15 cellular contexts compared by ENCODE assay signal in the genomic region with DNA sequence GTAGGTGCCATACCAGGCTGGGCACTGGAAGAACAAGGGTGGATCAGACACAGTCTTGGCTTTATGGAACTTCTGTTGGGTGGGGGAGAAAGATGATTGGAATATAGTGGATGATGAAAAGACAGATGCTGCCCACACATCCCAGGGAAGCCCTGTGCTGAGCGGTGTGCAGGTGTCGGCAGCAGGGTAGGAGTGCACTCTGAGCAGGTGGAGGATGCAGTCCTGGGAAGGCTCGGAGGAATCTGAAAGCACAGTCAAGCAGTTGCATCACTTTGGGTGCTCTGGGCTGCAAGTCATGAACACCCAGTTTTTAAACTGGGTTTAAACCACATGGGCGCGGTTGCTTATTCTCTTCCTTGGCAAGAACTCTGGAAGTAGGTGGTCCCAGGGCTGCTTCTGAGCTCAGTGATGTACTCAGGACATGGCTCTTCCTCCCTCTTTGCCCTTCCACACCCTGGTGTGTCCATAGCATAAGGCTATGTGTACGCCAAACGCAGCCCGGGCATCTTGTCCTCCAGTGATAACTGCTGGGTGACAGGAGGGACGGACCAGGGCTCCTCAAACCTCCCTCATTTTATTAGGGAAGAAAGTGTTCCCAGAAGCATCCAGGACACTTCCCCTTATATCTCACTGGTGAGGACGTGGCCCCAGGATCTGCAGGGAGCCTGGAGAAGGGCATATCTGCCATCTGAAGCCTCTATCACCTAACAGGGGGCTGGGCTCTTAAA.
DNase-seq lines count a peak whose midpoint lies in the region; ATAC-seq and TF ChIP-seq lines count a peak whose summit lies in the region.
"Had no signal": no experiment of that assay in that cellular context is flagged by ENCODE, and none has a peak within 500 bp of the region (broad histone marks: within the 10 kb centered on the region; RNA-seq: fewer than 3 reads in every experiment).

No MANE protein-coding gene starts in this region.

- intact Hi-C loops in PC-9 (cut with micrococcal nuclease; ENCODE audit: unreplicated experiment) (loop anchor here (5.0 kb wide), 2 partner anchors 119 to 194 kb away; no protein-coding TSS in a partner anchor), sciatic nerve (cut with DNase I) (no loop called here), right cardiac atrium (cut with DNase I) (no loop called here)

- H3K27me3 ChIP-seq in PC-9 (ENCODE audit: insufficient read depth, low read depth) (no peaks in the 10 kb centered on the region), right cardiac atrium (ENCODE audit: control insufficient read depth, insufficient read depth) (no peaks in the 10 kb centered on the region)
- H3K27me3 ChIP-seq: dorsolateral prefrontal cortex, left lung, right atrium auricular region, SJCRH30 had no signal

- H3K27ac ChIP-seq in PC-9 = peak overlapping the region; percentile 82
- H3K27ac ChIP-seq in right cardiac atrium (ENCODE audit: low read length) = no peak overlapping the region
- H3K27ac ChIP-seq: dorsolateral prefrontal cortex, right atrium auricular region, SJCRH30 had no signal

- H3K4me3 Mint-ChIP-seq in activated CD8-positive, alpha-beta memory T cell treated with anti-CD3 and anti-CD28 coated beads, Interleukin-2, amount 10 ng/mL, durations not matched to agents 7 days and 5 days = no peak overlapping the region
- peak overlapping the region; percentile 80 to 81 for H3K4me3 Mint-ChIP-seq in effector memory CD8-positive, alpha-beta T cell

- H3K4me3 ChIP-seq in PC-9 = no peak overlapping the region
- H3K4me3 ChIP-seq in right cardiac atrium (ENCODE audit: low read length) = no peak overlapping the region
- H3K4me3 ChIP-seq: dorsolateral prefrontal cortex, left lung, right atrium auricular region, SJCRH30 had no signal

- no peak overlapping the region for H2AFZ ChIP-seq in PC-9

- peak overlapping the region; percentile 48 for H3K4me2 ChIP-seq in PC-9

- H3K9me2 ChIP-seq in PC-9 (ENCODE audit: insufficient read depth) = no peaks in the 10 kb centered on the region

- BruUV-seq in PC-9 (replicated peaks; lab: Mats Ljungman, UMichigan) = TSS peak; percentile 82

- no peaks in the 10 kb centered on the region for H3K9me3 Mint-ChIP-seq in activated CD8-positive, alpha-beta memory T cell treated with anti-CD3 and anti-CD28 coated beads, Interleukin-2, amount 10 ng/mL, durations not matched to agents 7 days and 5 days (ENCODE audit: low read depth)
- no peaks in the 10 kb centered on the region for H3K9me3 Mint-ChIP-seq in effector memory CD8-positive, alpha-beta T cell

- POLR2A ChIA-PET in PC-9 (lab: Charles Lee; ENCODE audit: unreplicated experiment) = no interaction called here

- no peak for ATAC-seq in activated CD8-positive, alpha-beta memory T cell treated with anti-CD3 and anti-CD28 coated beads, Interleukin-2, amount 10 ng/mL, durations not matched to agents 7 days and 5 days
- ATAC-seq in effector memory CD8-positive, alpha-beta T cell (replicated peaks) = no peak
- ATAC-seq in sciatic nerve (no peak), right cardiac atrium (no peak)

- H3K9me3 ChIP-seq in PC-9 (ENCODE audit: insufficient read depth, low read depth) (no peaks in the 10 kb centered on the region), right cardiac atrium (ENCODE audit: control insufficient read depth, low read length) (no peaks in the 10 kb centered on the region)
- H3K9me3 ChIP-seq: left lung, SJCRH30 had no signal

- no peak for TF ChIP-seq CTCF in PC-9 (conservative IDR thresholded peaks at IDR 0.05)

- peaks cover 41% of the 10 kb centered on the region; the same call in 1 of the 2 replicates for H3F3A ChIP-seq in PC-9 (ENCODE audit: insufficient read depth, low read depth)

- no peak for DNase-seq in activated CD8-positive, alpha-beta memory T cell treated with anti-CD3 and anti-CD28 coated beads, Interleukin-2, amount 10 ng/mL, durations not matched to agents 7 days and 5 days
- no peak for DNase-seq in activated CD8-positive, alpha-beta memory T cell treated with anti-CD3 and anti-CD28 coated beads for 24 hours
- DNase-seq in PC-9 = no peak
- no peak for DNase-seq in effector memory CD8-positive, alpha-beta T cell
- DNase-seq in sciatic nerve (ENCODE audit: low spot score) = peak; percentile 45
- DNase-seq in right cardiac atrium = no peak
- no peak for DNase-seq in NCI-H1694 treated with DMSO at 0.1 percent for 48 hours (lab: John Stamatoyannopoulos, UW)
- DNase-seq in NCI-H524 treated with DMSO at 0.1 percent for 48 hours (lab: John Stamatoyannopoulos, UW) = no peak
- DNase-seq: DMS 273 treated with DMSO at 0.1 percent for 48 hours; dorsolateral prefrontal cortex; NCI-H2171 treated with DMSO at 0.1 percent for 48 hours; stimulated activated CD4-positive, alpha-beta T cell treated with anti-CD3 and anti-CD28 coated beads, Interleukin-4, amount 100 ng/mL, for 1 hour had no signal

- peaks cover 83% of the 10 kb centered on the region for H3K4me1 ChIP-seq in PC-9 (replicated peaks; ENCODE audit: insufficient read depth)
- H3K4me1 ChIP-seq in right cardiac atrium (ENCODE audit: control insufficient read depth, insufficient read depth, low read length) = peaks cover 23% of the 10 kb centered on the region

- peaks cover 51% of the 10 kb centered on the region for H3K4me1 Mint-ChIP-seq in activated CD8-positive, alpha-beta memory T cell treated with anti-CD3 and anti-CD28 coated beads, Interleukin-2, amount 10 ng/mL, durations not matched to agents 7 days and 5 days
- peaks cover 33 to 67% of the 10 kb centered on the region in 2 donors for H3K4me1 Mint-ChIP-seq in effector memory CD8-positive, alpha-beta T cell (ENCODE audit: low read depth in 2 of 2)

- H3K36me3 Mint-ChIP-seq in activated CD8-positive, alpha-beta memory T cell treated with anti-CD3 and anti-CD28 coated beads, Interleukin-2, amount 10 ng/mL, durations not matched to agents 7 days and 5 days = no peaks in the 10 kb centered on the region
- H3K36me3 Mint-ChIP-seq in effector memory CD8-positive, alpha-beta T cell (ENCODE audit: insufficient read depth) = peaks cover 15% of the 10 kb centered on the region

- peak overlapping the region; percentile 84 for H3K27ac Mint-ChIP-seq in activated CD8-positive, alpha-beta memory T cell treated with anti-CD3 and anti-CD28 coated beads, Interleukin-2, amount 10 ng/mL, durations not matched to agents 7 days and 5 days
- peak overlapping the region; percentile 66 to 93 for H3K27ac Mint-ChIP-seq in effector memory CD8-positive, alpha-beta T cell

- whole genome bisulfite sequencing in right cardiac atrium = 95% methylated on average over 10 of the region's 10 CpGs

- no peaks in the 10 kb centered on the region for H3K36me3 ChIP-seq in PC-9 (ENCODE audit: low read depth)
- H3K36me3 ChIP-seq: left lung, right atrium auricular region, SJCRH30 had no signal

- CTCF ChIA-PET in activated CD8-positive, alpha-beta memory T cell treated with anti-CD3 and anti-CD28 coated beads, Interleukin-2, amount 10 ng/mL, durations not matched to agents 7 days and 5 days (lab: Charles Lee) = interaction anchor here (1.4 kb wide), 1 partner anchor 25 kb away, joined by 3 read pairs; no protein-coding TSS in a partner anchor
- CTCF ChIA-PET in PC-9 (lab: Charles Lee) = interaction anchor here (0.6 kb wide), 1 partner anchor 119 kb away, joined by 3 read pairs; no protein-coding TSS in a partner anchor

- peaks cover 60% of the 10 kb centered on the region for H3K79me2 ChIP-seq in PC-9 (ENCODE audit: low read depth)

- H4K20me1 ChIP-seq in PC-9 (ENCODE audit: insufficient read depth) = no peaks in the 10 kb centered on the region

- H3K27me3 Mint-ChIP-seq in activated CD8-positive, alpha-beta memory T cell treated with anti-CD3 and anti-CD28 coated beads, Interleukin-2, amount 10 ng/mL, durations not matched to agents 7 days and 5 days = peaks cover 98% of the 10 kb centered on the region
- H3K27me3 Mint-ChIP-seq in effector memory CD8-positive, alpha-beta T cell = peaks cover 76 to 83% of the 10 kb centered on the region in 2 donors
